9 cellular contexts compared by ENCODE assay signal in the genomic region with DNA sequence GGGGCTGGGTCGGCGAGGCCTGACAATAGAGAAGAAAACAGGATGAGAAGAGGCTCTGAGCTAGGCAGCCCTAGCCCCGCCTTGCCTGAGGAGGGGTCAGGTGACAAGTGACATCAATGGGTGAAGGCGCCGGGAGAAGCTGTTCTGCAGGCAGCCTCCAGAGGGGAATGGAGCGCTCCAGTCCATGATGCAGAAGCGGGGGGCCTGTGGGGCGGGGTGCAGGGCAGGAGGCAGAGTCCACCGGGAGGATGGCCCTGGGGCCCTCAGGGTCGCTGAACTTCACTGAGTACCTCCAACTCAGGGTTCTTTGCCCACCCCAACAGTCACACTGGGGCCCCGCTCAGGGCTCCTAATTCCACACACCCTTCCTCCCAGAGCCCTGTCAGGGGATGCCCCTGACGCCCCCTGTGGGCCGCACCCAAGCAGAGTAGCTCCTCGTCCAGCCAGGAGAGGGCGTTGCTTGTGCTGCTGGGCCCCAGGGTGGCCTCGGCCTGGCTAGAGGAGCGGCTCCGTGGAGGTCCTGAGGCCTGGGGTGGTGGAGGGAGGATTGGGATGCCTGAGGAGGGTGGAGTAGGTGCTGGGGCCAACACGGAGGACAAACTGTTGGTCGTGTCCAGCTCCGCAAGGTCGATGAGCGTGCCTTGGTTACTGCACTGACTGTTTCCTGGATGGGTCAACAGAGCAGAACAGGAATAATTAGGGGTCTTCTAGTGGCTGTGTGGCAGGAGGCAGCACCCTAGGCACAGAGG. TPM values are rescaled to one million over a fixed set of nuclear protein-coding genes. Genes with fewer than 3 reads are reported as not detected.
DNase-seq lines count a peak whose midpoint lies in the region; ATAC-seq and TF ChIP-seq lines count a peak whose summit lies in the region.
"Had no signal": no experiment of that assay in that cellular context is flagged by ENCODE, and none has a peak within 500 bp of the region (broad histone marks: within the 10 kb centered on the region; RNA-seq: fewer than 3 reads in every experiment).

No MANE protein-coding gene starts in this region.

- DNase-seq in Caki2 (ENCODE audit: low read depth) (peak; percentile 31), HuH-7.5 (ENCODE audit: low spot score) (peak; percentile 78), SJCRH30 (peak; percentile 66 to 74), astrocyte of the spinal cord (ENCODE audit: low read depth, low spot score) (peak; percentile 13), right lobe of liver (no peak), transverse colon (no peak)

- intact Hi-C loops in right lobe of liver (cut with DNase I), result no loop called here
- intact Hi-C loops in transverse colon (cut with DNase I; ENCODE audit: low total_unique reads), result no loop called here

- H3K27me3 ChIP-seq in SJCRH30 (no peaks in the 10 kb centered on the region), right lobe of liver (no peaks in the 10 kb centered on the region), transverse colon (no peaks in the 10 kb centered on the region)

- H3K4me1 ChIP-seq in SJCRH30 (no peaks in the 10 kb centered on the region), right lobe of liver (peaks cover 0 to 3% (median 0%) of the 10 kb centered on the region in 4 donors), transverse colon (no peaks in the 10 kb centered on the region)

- no peak overlapping the region for H3K27ac ChIP-seq in SJCRH30
- no peak overlapping the region for H3K27ac ChIP-seq in right lobe of liver
- H3K27ac ChIP-seq in transverse colon, result no peak overlapping the region

- H3K4me3 ChIP-seq in SJCRH30, result no peak overlapping the region
- H3K4me3 ChIP-seq in astrocyte of the spinal cord (ENCODE audit: low read depth, low read length), result no peak overlapping the region
- H3K4me3 ChIP-seq in right lobe of liver, result no peak overlapping the region
- H3K4me3 ChIP-seq in transverse colon, result no peak overlapping the region
- H3K4me3 ChIP-seq: skin epidermis had no signal

- H3K9me3 ChIP-seq in SJCRH30 (replicated peaks), result no peaks in the 10 kb centered on the region
- H3K9me3 ChIP-seq in right lobe of liver, result no peaks in the 10 kb centered on the region
- no peaks in the 10 kb centered on the region for H3K9me3 ChIP-seq in transverse colon

- TF ChIP-seq EP300 in transverse colon (IDR thresholded peaks at IDR 0.05; ENCODE audit: low read depth), result no peak

- H3K36me3 ChIP-seq in SJCRH30 (peaks cover 47% of the 10 kb centered on the region), right lobe of liver (peaks cover 0 to 82% (median 25%) of the 10 kb centered on the region in 4 donors), transverse colon (peaks cover 0 to 59% (median 17%) of the 10 kb centered on the region in 4 donors)

- no peak for TF ChIP-seq POLR2A in right lobe of liver (IDR thresholded peaks at IDR 0.05)
- TF ChIP-seq POLR2A in transverse colon (IDR thresholded peaks at IDR 0.05), result no peak

- in situ Hi-C loops in Caki2 (cut with HindIII; ENCODE audit: low pct_unique_long_range_greater_than_20kb, low sequenced_read_pairs) (no loop called here), astrocyte of the spinal cord (cut with HindIII; ENCODE audit: low sequenced_read_pairs) (no loop called here), transverse colon (cut with MboI; ENCODE audit: low pct_ligation_motif_present in 1 of 4, low pct_unique_long_range_greater_than_20kb in 1 of 4, low sequenced_read_pairs in 3 of 4) (no loop called here)

- TF ChIP-seq CTCF in astrocyte of the spinal cord (IDR thresholded peaks at IDR 0.05; ENCODE audit: low read depth, low read length) (peak; percentile 88), right lobe of liver (IDR thresholded peaks at IDR 0.05) (peak; percentile 21 to 44 (median 32)), transverse colon (IDR thresholded peaks at IDR 0.05) (peak; percentile 17 to 49 (median 31))

- 50% methylated on average over 3 of the region's 23 CpGs for WGBS in right lobe of liver (ENCODE audit: insufficient coverage, low coverage, low lambda C conversion rate, missing lambda C conversion rate)
- WGBS in transverse colon (ENCODE audit: low coverage in 1 of 2), 2 donors, result 63% methylated on average over 22 of the region's 23 CpGs; no CpG with 5 or more reads in 1 of the 2 donors

- ATAC-seq in right lobe of liver (peak in 3 of 4 donors; percentile 8 to 48 (median 9)), HG02840 (IDR thresholded peaks at IDR 0.05; ENCODE audit: low FRiP score, unreplicated experiment) (no peak), GM21526 (IDR thresholded peaks at IDR 0.05; ENCODE audit: low FRiP score, unreplicated experiment) (no peak)

RNA-seq across cellular contexts. Expression of a gene that starts 20.8 kb away (rescaled TPM):
- 8.7 and 14.0 TPM in 2 replicates for total RNA-seq in Caki2 (2014; rRNA removed; shearing (Covaris generic); ENCODE audit: low replicate concordance)
- total RNA-seq in SJCRH30 (2014; rRNA removed; shearing (Covaris generic)), result 21.8 and 26.6 TPM in 2 replicates
- total RNA-seq in right lobe of liver (10 to 100 TPM; 12.4 to 18.9 (median 15.8) TPM), transverse colon (100 to 1,000 TPM in 1 of 4 donors, 10 to 100 TPM in 3; 36.2 to 134 (median 59.0) TPM)

RNA-seq across cellular contexts. Expression of a gene that starts 21.1 kb away (rescaled TPM):
- 93.0 and 129 TPM in 2 replicates for total RNA-seq in Caki2 (2014; rRNA removed; shearing (Covaris generic); ENCODE audit: low replicate concordance)
- total RNA-seq in SJCRH30 (2014; rRNA removed; shearing (Covaris generic)), result 123 and 142 TPM in 2 replicates
- total RNA-seq in right lobe of liver, result 10 to 100 TPM; 29.6 to 37.2 (median 33.7) TPM
- total RNA-seq in transverse colon, result 10 to 100 TPM; 27.1 to 54.0 (median 37.4) TPM

RNA-seq across cellular contexts. Expression of a gene that starts 30.5 kb away (rescaled TPM):
- 37.8 and 40.0 TPM in 2 replicates for total RNA-seq in Caki2 (2014; rRNA removed; shearing (Covaris generic); ENCODE audit: low replicate concordance)
- total RNA-seq in SJCRH30 (2014; rRNA removed; shearing (Covaris generic)), result 4.4 and 5.2 TPM in 2 replicates
- total RNA-seq in right lobe of liver (10 to 100 TPM in 2 of 6 experiments, 1 to 10 TPM in 4; 7.3 to 21.9 (median 8.2) TPM), transverse colon (10 to 100 TPM in 3 of 4 donors, 1 to 10 TPM in 1; 9.0 to 44.0 (median 28.6) TPM)

RNA-seq across cellular contexts. Expression of a gene that starts 35.1 kb away (rescaled TPM):
- 71.4 and 87.8 TPM in 2 replicates for total RNA-seq in Caki2 (2014; rRNA removed; shearing (Covaris generic); ENCODE audit: low replicate concordance)
- 95.4 and 103 TPM in 2 replicates for total RNA-seq in SJCRH30 (2014; rRNA removed; shearing (Covaris generic))
- total RNA-seq in right lobe of liver, result 10 to 100 TPM; 15.3 to 32.8 (median 25.9) TPM
- total RNA-seq in transverse colon, result 100 to 1,000 TPM in 1 of 4 donors, 10 to 100 TPM in 3; 13.1 to 204 (median 31.8) TPM

RNA-seq across cellular contexts. Expression of a gene that starts 48.7 kb away (rescaled TPM):
- 6.3 and 16.5 TPM in 2 replicates for total RNA-seq in Caki2 (2014; rRNA removed; shearing (Covaris generic); ENCODE audit: low replicate concordance)
- total RNA-seq in SJCRH30 (2014; rRNA removed; shearing (Covaris generic)), result 16.2 and 18.7 TPM in 2 replicates
- total RNA-seq in right lobe of liver (10 to 100 TPM in 2 of 6 experiments, 1 to 10 TPM in 4; 3.8 to 13.4 (median 7.3) TPM), transverse colon (10 to 100 TPM; 12.6 to 49.6 (median 20.7) TPM)

Comparison
In these comparisons a context has a peak if more than half of its experiments do, and no peak if none do; other contexts are left out.
1. DNase-seq: peak in Caki2 (single experiment), HuH-7.5 (single experiment), SJCRH30 (2 of 2) and astrocyte of the spinal cord (single experiment); none in right lobe of liver (0 of 3) and transverse colon (single experiment).
2. CTCF ChIP-seq: peak in every context shown above with its lines; median percentile 88 in astrocyte of the spinal cord; 32 in right lobe of liver; 31 in transverse colon.
3. ATAC-seq: peak in right lobe of liver (3 of 4); none in HG02840 (single experiment) and GM21526 (single experiment).